15 cellular contexts compared by ENCODE assay signal in genomic region chr7:105878746-105879605, GRCh38. TPM values are rescaled to one million over a fixed set of nuclear protein-coding genes. Genes with fewer than 3 reads are reported as not detected.
DNase-seq lines count a peak whose midpoint lies in the region; ATAC-seq, FAIRE-seq and TF ChIP-seq lines count a peak whose summit lies in the region.
"Had no signal": no experiment of that assay in that cellular context is flagged by ENCODE, and none has a peak within 500 bp of the region (broad histone marks: within the 10 kb centered on the region; RNA-seq: fewer than 3 reads in every experiment).

No MANE protein-coding gene starts in this region.

- H3K36me3 ChIP-seq in HepG2 (replicated peaks in 1 of 2; ENCODE audit: control insufficient read depth in 1 of 2, insufficient read depth in 2 of 2, low read length in 2 of 2) (no peaks in the 10 kb centered on the region), right lobe of liver (no peaks in the 10 kb centered on the region), mesenchymal stem cell (ENCODE audit: control insufficient read depth in 1 of 2, insufficient read depth in 2 of 2, low read depth in 1 of 2, low read length in 2 of 2) (peaks cover 0 to 10% of the 10 kb centered on the region in 2 experiments), Peyer's patch (no peaks in the 10 kb centered on the region)
- H3K36me3 ChIP-seq: BLaER1 had no signal

- in situ Hi-C loops in HepG2 (cut with HindIII; ENCODE audit: extremely low pct_ligation_motif_present, low pct_unique_long_range_greater_than_20kb), result loop anchor here (5.0 kb wide), 1 partner anchor 117 kb away; no protein-coding TSS in a partner anchor

- H2BK5ac ChIP-seq in mesenchymal stem cell (ENCODE audit: low read depth, low read length, poor library complexity, severe bottlenecking), result no peak overlapping the region

- peak overlapping the region in 1 of 2 experiments; percentile 55 for H3K4ac ChIP-seq in mesenchymal stem cell (ENCODE audit: low read depth in 1 of 2, low read length in 2 of 2)

- H3K27ac ChIP-seq in HepG2 (ENCODE audit: extremely low read length, insufficient read depth, low read length) (no peak overlapping the region), right lobe of liver (no peak overlapping the region), mesenchymal stem cell (ENCODE audit: low read length, poor library complexity, severe bottlenecking) (no peak overlapping the region), Peyer's patch (peak overlapping the region in 1 of 4 donors; percentile 94)
- H3K27ac ChIP-seq: BLaER1 had no signal

- peak overlapping the region; percentile 91 for H3K4me3 Mint-ChIP-seq in T-helper 17 cell

- no peak overlapping the region for H2BK120ac ChIP-seq in mesenchymal stem cell (ENCODE audit: low read depth, low read length)

- peaks cover 38% of the 10 kb centered on the region for H3K4me1 Mint-ChIP-seq in T-helper 17 cell

- peaks cover 67% of the 10 kb centered on the region for H3K79me2 ChIP-seq in HepG2 (ENCODE audit: insufficient read depth, low read length)

- H3K4me1 ChIP-seq in HepG2 (ENCODE audit: insufficient read depth, low read length) (peaks cover 55% of the 10 kb centered on the region), right lobe of liver (peaks cover 0 to 17% (median 8%) of the 10 kb centered on the region in 4 donors), mesenchymal stem cell (ENCODE audit: control insufficient read depth, insufficient read depth, low read depth, low read length) (peaks cover 8% of the 10 kb centered on the region), Peyer's patch (peaks cover 0 to 34% (median 0%) of the 10 kb centered on the region in 4 donors)

- no peak overlapping the region for H3K18ac ChIP-seq in mesenchymal stem cell (ENCODE audit: low read depth in 1 of 2, low read length in 2 of 2)

- H3K9me3 ChIP-seq in HepG2 (ENCODE audit: low read length), result no peaks in the 10 kb centered on the region
- no peaks in the 10 kb centered on the region for H3K9me3 ChIP-seq in right lobe of liver
- no peaks in the 10 kb centered on the region for H3K9me3 ChIP-seq in T-helper 17 cell (ENCODE audit: control insufficient read depth, low read length, poor library complexity, severe bottlenecking)
- no peaks in the 10 kb centered on the region for H3K9me3 ChIP-seq in mesenchymal stem cell (ENCODE audit: control insufficient read depth, low read length)
- H3K9me3 ChIP-seq in Peyer's patch, result no peaks in the 10 kb centered on the region

- H3K27me3 Mint-ChIP-seq in T-helper 17 cell, result no peaks in the 10 kb centered on the region

- no peak overlapping the region for H4K91ac ChIP-seq in mesenchymal stem cell (ENCODE audit: low read length)

- FAIRE-seq in HepG2 (lab: Jason Lieb, UNC), result no peak
- FAIRE-seq: colon had no signal

- H3K4me3 ChIP-seq in HepG2 (replicated peaks in 1 of 3; ENCODE audit: insufficient read depth in 1 of 3, low read depth in 2 of 3, low read length in 3 of 3) (peak overlapping the region; percentile 8 to 83 (median 70); a peak in 5 of 6 replicates), right lobe of liver (no peak overlapping the region), mesenchymal stem cell (ENCODE audit: insufficient read depth in 1 of 2, low read depth in 1 of 2, low read length in 2 of 2) (peak overlapping the region in 1 of 2 experiments; percentile 90), Peyer's patch (peak overlapping the region in 2 of 4 donors; percentile 94 to 99)
- H3K4me3 ChIP-seq: BLaER1 had no signal

- peak overlapping the region; percentile 95 for H3K4me2 ChIP-seq in HepG2 (ENCODE audit: low read depth, low read length)
- no peak overlapping the region for H3K4me2 ChIP-seq in mesenchymal stem cell (ENCODE audit: low read length, poor library complexity, severe bottlenecking)

- TF ChIP-seq EP300 in HepG2 (IDR thresholded peaks at IDR 0.05; ENCODE audit: low read depth in 2 of 2, low read length in 2 of 2), result no peak
- TF ChIP-seq EP300 in HepG2 (CRISPR knock-in tag; IDR thresholded peaks at IDR 0.05; ENCODE audit: borderline replicate concordance), result no peak

- H4K8ac ChIP-seq in mesenchymal stem cell (ENCODE audit: low read length), result peak overlapping the region; percentile 35

- intact Hi-C loops in HepG2 (cut with micrococcal nuclease; ENCODE audit: unreplicated experiment) (loop anchor here (5.0 kb wide), 1 partner anchor 63 kb away; no protein-coding TSS in a partner anchor), right lobe of liver (cut with DNase I) (no loop called here), sciatic nerve (cut with DNase I) (no loop called here)

- DNase-seq in HepG2 (ENCODE audit: low spot score) (no peak), right lobe of liver (no peak), T-helper 17 cell (no peak), mesenchymal stem cell (no peak), Peyer's patch (no peak), sciatic nerve (ENCODE audit: low spot score) (no peak), HT-29 (ENCODE audit: low spot score) (no peak)
- DNase-seq: activated CD8-positive, alpha-beta memory T cell treated with anti-CD3 and anti-CD28 coated beads, Interleukin-2, amount 50 U/mL, for 4 hours; GF-D8; NCI-H1048; SHP77 treated with DMSO at 0.1 percent for 48 hours; stimulated activated naive CD8-positive, alpha-beta T cell treated with anti-CD3 and anti-CD28 coated beads, Interleukin-15, amount 100 ng/mL, for 72 hours had no signal

- no peak overlapping the region for H2BK15ac ChIP-seq in mesenchymal stem cell (ENCODE audit: low read depth, poor library complexity, severe bottlenecking)

- H3K79me1 ChIP-seq in mesenchymal stem cell (replicated peaks; ENCODE audit: low read length, poor library complexity, severe bottlenecking), result peaks cover 18% of the 10 kb centered on the region

- H3K27ac Mint-ChIP-seq in T-helper 17 cell, result peak overlapping the region; percentile 86
- H3K27ac Mint-ChIP-seq: stimulated activated naive CD8-positive, alpha-beta T cell treated with anti-CD3 and anti-CD28 coated beads, Interleukin-15, amount 100 ng/mL, for 72 hours had no signal

- H4K20me1 ChIP-seq in HepG2 (ENCODE audit: insufficient read depth, low read length), result no peaks in the 10 kb centered on the region; the same call in 1 of the 2 replicates
- H4K20me1 ChIP-seq: BLaER1 had no signal

- H2AK5ac ChIP-seq in mesenchymal stem cell (ENCODE audit: low read length, severe bottlenecking), result no peak overlapping the region

- H3K9ac ChIP-seq in HepG2 (ENCODE audit: insufficient read depth, low read depth, low read length) (no peak overlapping the region), mesenchymal stem cell (ENCODE audit: low read length) (peak overlapping the region; percentile 88)
- H3K9ac ChIP-seq: BLaER1 had no signal

- CTCF ChIA-PET in HepG2 (lab: Yijun Ruan, JAX; ENCODE audit: low intra/inter-chr PET ratio, low total read pairs), result no interaction called here

- no peak overlapping the region for H2AFZ ChIP-seq in HepG2 (ENCODE audit: low read length)
- H2AFZ ChIP-seq in mesenchymal stem cell (ENCODE audit: low read depth, low read length), result no peak overlapping the region

- TF ChIP-seq POLR2A in HepG2 (IDR thresholded peaks at IDR 0.05; ENCODE audit: insufficient read depth in 1 of 2, low read depth in 2 of 2, low read length in 2 of 2), result no peak
- TF ChIP-seq POLR2A in right lobe of liver (IDR thresholded peaks at IDR 0.05), result no peak
- TF ChIP-seq POLR2A in Peyer's patch (IDR thresholded peaks at IDR 0.05), result no peak

- TF ChIP-seq CTCF in HepG2 (CRISPR knock-in tag; IDR thresholded peaks at IDR 0.05) (no peak), right lobe of liver (IDR thresholded peaks at IDR 0.05) (no peak), Peyer's patch (IDR thresholded peaks at IDR 0.05) (no peak)

- ATAC-seq in HepG2 (no peak), right lobe of liver (no peak), T-helper 17 cell (no peak), sciatic nerve (no peak), GM18498 (IDR thresholded peaks at IDR 0.05; ENCODE audit: unreplicated experiment) (no peak)
- ATAC-seq: stimulated activated naive CD8-positive, alpha-beta T cell treated with anti-CD3 and anti-CD28 coated beads, Interleukin-15, amount 100 ng/mL, for 72 hours had no signal

- no TSS peak for BruUV-seq in HepG2 (replicated peaks; lab: Mats Ljungman, UMichigan)

- TF ChIP-seq RAD21 in HepG2 (CRISPR knock-in tag; IDR thresholded peaks at IDR 0.05), result no peak

- H3K36me3 Mint-ChIP-seq in T-helper 17 cell (ENCODE audit: low read depth), result no peaks in the 10 kb centered on the region

- no peak overlapping the region for H3K14ac ChIP-seq in mesenchymal stem cell (ENCODE audit: low read length in 2 of 2)

- POLR2A ChIA-PET in HepG2 (lab: Yijun Ruan, JAX), result interaction anchor here (1.6 kb wide), 1 partner anchor 18 kb away, joined by 5 read pairs; no protein-coding TSS in a partner anchor

- H2BK12ac ChIP-seq in mesenchymal stem cell (ENCODE audit: low read length in 2 of 2), result no peak overlapping the region

- no peak overlapping the region for H3K23ac ChIP-seq in mesenchymal stem cell (ENCODE audit: low read length in 2 of 2)

- H3K27me3 ChIP-seq in HepG2 (ENCODE audit: control insufficient read depth in 1 of 2, insufficient read depth in 2 of 2, low read length in 2 of 2) (no peaks in the 10 kb centered on the region; a peak in 1 of 5 replicates), right lobe of liver (no peaks in the 10 kb centered on the region), mesenchymal stem cell (ENCODE audit: control insufficient read depth in 1 of 2, insufficient read depth in 1 of 2, low read length in 2 of 2) (no peaks in the 10 kb centered on the region), Peyer's patch (no peaks in the 10 kb centered on the region)

- WGBS in HepG2 (ENCODE audit: low lambda C conversion rate), result 88% methylated on average over 2 of the region's 2 CpGs
- WGBS in right lobe of liver (ENCODE audit: insufficient coverage, low coverage, low lambda C conversion rate, missing lambda C conversion rate), result 81% methylated on average over 2 of the region's 2 CpGs
- 96% methylated on average over 1 of the region's 2 CpGs for WGBS in mesenchymal stem cell

RNA-seq across cellular contexts. Expression of gene ATXN7L1, which starts 2.6 kb away (rescaled TPM):
- total RNA-seq in HepG2 (2016; rRNA removed; fragmentation: Illumina TruSeq; extraction: Trizol) (7.7 and 7.8 TPM in 2 replicates), right lobe of liver (10 to 100 TPM in 3 of 6 experiments, 1 to 10 TPM in 3; 7.1 to 15.7 (median 11.0) TPM), T-helper 17 cell (10 to 100 TPM; 36.6 to 45.7 TPM), Peyer's patch (10 to 100 TPM; 30.8 to 45.8 (median 39.3) TPM), sciatic nerve (22.3 TPM)
- 5.5 and 6.6 TPM in 2 replicates for total RNA-seq in HepG2 (2016; cell fraction: cytosol; rRNA removed; fragmentation: Illumina TruSeq; extraction: Trizol; ENCODE audit: low read depth)
- 6.4 and 8.4 TPM in 2 replicates for total RNA-seq in HepG2 (2016; cell fraction: insoluble cytoplasmic fraction; rRNA removed; fragmentation: Illumina TruSeq; extraction: Trizol)
- total RNA-seq in HepG2 (2016; cell fraction: membrane; rRNA removed; fragmentation: Illumina TruSeq; extraction: Trizol), result 6.2 and 7.4 TPM in 2 replicates
- total RNA-seq in HepG2 (2016; cell fraction: nucleus; rRNA removed; fragmentation: Illumina TruSeq; extraction: Trizol), result 11.2 and 17.2 TPM in 2 replicates
- 4.1 and 4.3 TPM in 2 replicates for polyA plus RNA-seq in HepG2 (2011; rRNA removed)
- 1.3 and 1.7 TPM in 2 replicates for polyA plus RNA-seq in HepG2 (2011; cell fraction: cytosol; rRNA removed)
- polyA plus RNA-seq in HepG2 (2011; cell fraction: nucleus; rRNA removed), result 11.3 and 12.0 TPM in 2 replicates
- 4.3 and 5.7 TPM in 2 replicates for polyA plus RNA-seq in HepG2 (2012)
- polyA plus RNA-seq in HepG2 (2016; cell fraction: cytosol; fragmentation: Illumina TruSeq; extraction: Trizol; ENCODE audit: low read depth), result 7.6 and 8.7 TPM in 2 replicates
- 7.7 and 8.4 TPM in 2 replicates for polyA plus RNA-seq in HepG2 (2016; cell fraction: insoluble cytoplasmic fraction; fragmentation: Illumina TruSeq; extraction: Trizol; ENCODE audit: low read depth)
- 7.2 and 7.9 TPM in 2 replicates for polyA plus RNA-seq in HepG2 (2016; cell fraction: membrane; fragmentation: Illumina TruSeq; extraction: Trizol; ENCODE audit: low read depth)
- 19.9 and 21.6 TPM in 2 replicates for polyA plus RNA-seq in HepG2 (2016; cell fraction: nucleus; fragmentation: Illumina TruSeq; extraction: Trizol; ENCODE audit: insufficient read depth, low read depth)
- polyA minus RNA-seq in HepG2 (2011; rRNA and poly(A)+ RNA removed; ENCODE audit: low replicate concordance), result 6.4 and 6.7 TPM in 2 replicates
- polyA minus RNA-seq in HepG2 (2011; cell fraction: cytosol; rRNA and poly(A)+ RNA removed), result 1.5 and 4.4 TPM in 2 replicates
- polyA minus RNA-seq in HepG2 (2011; cell fraction: nucleus; rRNA and poly(A)+ RNA removed), result 16.5 and 21.3 TPM in 2 replicates
- 7.5 TPM for polyA plus RNA-seq in mesenchymal stem cell (2013, experiment 1 of 2)
- polyA plus RNA-seq in mesenchymal stem cell (2013, experiment 2 of 2), result 7.4 TPM
- 3.8 and 4.0 TPM in 2 replicates for total RNA-seq in HT-29 (2014; rRNA removed; shearing (Covaris generic))

Comparison
In these comparisons a context has a peak if more than half of its experiments do, and no peak if none do; other contexts are left out.
1. H3K4me3 ChIP-seq: peak in HepG2 (3 of 3); none in right lobe of liver (0 of 3).